8 cellular contexts compared by ENCODE assay signal in genomic region chr12:114668151-114668891, GRCh38. TPM values are rescaled to one million over a fixed set of nuclear protein-coding genes. Genes with fewer than 3 reads are reported as not detected.
DNase-seq lines count a peak whose midpoint lies in the region; ATAC-seq and TF ChIP-seq lines count a peak whose summit lies in the region.

No MANE protein-coding gene starts in this region.

- peak overlapping the region; percentile 63 for H2AFZ ChIP-seq in fibroblast of lung (ENCODE audit: low read length)

- H3K9me3 ChIP-seq in fibroblast of lung (ENCODE audit: control insufficient read depth, insufficient read depth, low read depth, low read length) (no peaks in the 10 kb centered on the region), mucosa of stomach (ENCODE audit: control insufficient read depth, low read length) (no peaks in the 10 kb centered on the region)

- H3K4me1 ChIP-seq in fibroblast of lung (ENCODE audit: control insufficient read depth, extremely low read depth, insufficient read depth, low read length) (peaks cover 6% of the 10 kb centered on the region), mucosa of stomach (ENCODE audit: control insufficient read depth, insufficient read depth, low read length) (peaks cover 39% of the 10 kb centered on the region)

- no peak overlapping the region for H3K27ac ChIP-seq in HL-60 (replicated peaks)
- H3K27ac ChIP-seq in fibroblast of lung (ENCODE audit: insufficient read depth, low read length) = peak overlapping the region; percentile 77

- H3K79me2 ChIP-seq in fibroblast of lung (ENCODE audit: control insufficient read depth, insufficient read depth, low read length) = peaks cover 39% of the 10 kb centered on the region

- H3K9ac ChIP-seq in fibroblast of lung (ENCODE audit: insufficient read depth, low read length) (peak overlapping the region; percentile 39), mucosa of stomach (ENCODE audit: low read length) (peak overlapping the region; percentile 47)

- H3K4me2 ChIP-seq in fibroblast of lung (ENCODE audit: extremely low read depth, insufficient read depth, low read length) = peak overlapping the region; percentile 89

- DNase-seq in DMS114 treated with DMSO at 0.1 percent for 48 hours (lab: John Stamatoyannopoulos, UW; ENCODE audit: unreplicated experiment) (peak; percentile 50), HL-60 (ENCODE audit: low read depth in 1 of 2, low spot score in 1 of 2) (peak in 1 of 2 experiments; percentile 49), SHP77 (lab: John Stamatoyannopoulos, UW) (peak; percentile 81 to 88), fibroblast of lung (ENCODE audit: low read depth in 2 of 2) (peak; percentile 79 to 84)

- TF ChIP-seq CTCF in HL-60 (IDR thresholded peaks at IDR 0.05; ENCODE audit: insufficient read depth, low read length) (peak; percentile 9), fibroblast of lung (conservative IDR thresholded peaks at IDR 0.05 in 1 of 2, IDR thresholded peaks at IDR 0.05 in 1 of 2; ENCODE audit: low read depth in 1 of 2, low read length in 2 of 2) (peak; percentile 31 to 60)

- H3K27me3 ChIP-seq in HL-60 (ENCODE audit: insufficient read depth, poor library complexity, severe bottlenecking) = peaks cover 58% of the 10 kb centered on the region
- H3K27me3 ChIP-seq in fibroblast of lung (ENCODE audit: control insufficient read depth, insufficient read depth, low read length) = no peaks in the 10 kb centered on the region
- H3K27me3 ChIP-seq in mucosa of stomach (ENCODE audit: control insufficient read depth, insufficient read depth, low read length) = peaks cover 91% of the 10 kb centered on the region

- no peak overlapping the region for H3K4me3 ChIP-seq in HL-60 (replicated peaks; ENCODE audit: insufficient read depth, low read length)
- peak overlapping the region; percentile 48 to 89 (median 60) for H3K4me3 ChIP-seq in fibroblast of lung (replicated peaks in 1 of 4; ENCODE audit: control extremely low read depth in 1 of 4, insufficient read depth in 1 of 4, low read depth in 3 of 4, low read length in 4 of 4)
- H3K4me3 ChIP-seq in mucosa of stomach (ENCODE audit: low read length) = peak overlapping the region; percentile 43

- H3K36me3 ChIP-seq in fibroblast of lung (ENCODE audit: control insufficient read depth, insufficient read depth, low read length) (peaks cover 5% of the 10 kb centered on the region), mucosa of stomach (ENCODE audit: control insufficient read depth, insufficient read depth, low read length) (no peaks in the 10 kb centered on the region)

- ATAC-seq in HG03469 (IDR thresholded peaks at IDR 0.05; ENCODE audit: unreplicated experiment) (no peak), HG03280 (IDR thresholded peaks at IDR 0.05; ENCODE audit: unreplicated experiment) (no peak), GM21737 (IDR thresholded peaks at IDR 0.05; ENCODE audit: unreplicated experiment) (no peak)

- no peaks in the 10 kb centered on the region for H4K20me1 ChIP-seq in fibroblast of lung (ENCODE audit: control insufficient read depth, extremely low read depth, insufficient read depth, low read length)

RNA-seq across cellular contexts. Expression of gene TBX3, which starts 15.7 kb away (rescaled TPM):
- total RNA-seq in fibroblast of lung = 39.5 and 66.4 TPM in 2 replicates
- 19.9 and 33.0 TPM in 2 replicates for polyA plus RNA-seq in fibroblast of lung
- 20.4 and 31.2 TPM in 2 replicates for polyA plus RNA-seq in fibroblast of lung (2012)
- polyA minus RNA-seq in fibroblast of lung (ENCODE audit: low replicate concordance) = 14.4 and 23.9 TPM in 2 replicates
